8 cellular contexts compared by ENCODE assay signal in the genomic region with DNA sequence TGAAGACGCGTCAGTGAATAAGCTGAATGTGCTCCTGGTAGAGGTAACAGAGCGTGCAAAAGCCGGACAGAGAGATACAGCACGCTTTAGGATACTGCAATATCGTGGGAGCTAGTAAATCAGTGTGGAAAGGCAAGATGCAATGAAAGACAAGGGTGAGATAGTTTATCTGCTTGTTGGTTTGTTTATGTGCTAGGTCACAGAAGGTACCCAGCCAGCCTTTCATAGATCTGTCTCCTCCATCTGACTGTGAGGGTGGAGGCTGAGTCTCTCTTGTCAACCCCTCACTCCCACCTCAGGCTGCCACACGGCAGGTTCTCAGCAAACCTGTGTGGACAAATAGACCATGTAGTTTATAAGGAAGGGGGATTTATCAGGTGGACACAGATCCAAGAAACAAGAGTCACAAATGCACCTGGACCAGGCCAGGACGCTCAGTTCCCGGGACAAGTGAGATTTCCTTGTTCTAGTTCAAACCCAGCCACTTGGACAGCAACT.
A peak's percentile ranks its signal among the peaks of the same experiment; 100 is the strongest.
DNase-seq lines count a peak whose midpoint lies in the region; ATAC-seq and TF ChIP-seq lines count a peak whose summit lies in the region.

No MANE protein-coding gene starts in this region.

- H3K27ac ChIP-seq in C4-2B, result peak overlapping the region; percentile 77
- no peak overlapping the region for H3K27ac ChIP-seq in OCI-LY1 (ENCODE audit: low read depth, low read length, poor library complexity, severe bottlenecking)

- peaks cover 22 to 23% of the 10 kb centered on the region in 2 donors for H3K4me1 Mint-ChIP-seq in effector memory CD8-positive, alpha-beta T cell (ENCODE audit: low read depth in 2 of 2)
- H3K4me1 Mint-ChIP-seq in nephron, result peaks cover 19% of the 10 kb centered on the region

- H3K27me3 ChIP-seq in OCI-LY1 (ENCODE audit: insufficient read depth, low read length), result no peaks in the 10 kb centered on the region

- no peaks in the 10 kb centered on the region for H4K20me1 ChIP-seq in OCI-LY1 (ENCODE audit: insufficient read depth, low read length)

- H3K9ac ChIP-seq in OCI-LY1 (ENCODE audit: low read length), result no peak overlapping the region

- no peaks in the 10 kb centered on the region for H3K9me3 Mint-ChIP-seq in effector memory CD8-positive, alpha-beta T cell
- H3K9me3 Mint-ChIP-seq in nephron, result no peaks in the 10 kb centered on the region

- no peak overlapping the region for H2AFZ ChIP-seq in OCI-LY1 (ENCODE audit: low read length)

- H3K36me3 ChIP-seq in OCI-LY1 (ENCODE audit: insufficient read depth, low read length), result no peaks in the 10 kb centered on the region

- no peaks in the 10 kb centered on the region for H3K9me2 ChIP-seq in OCI-LY1 (ENCODE audit: low read depth, low read length)

- TF ChIP-seq CTCF in C4-2B (conservative IDR thresholded peaks at IDR 0.05) (no peak), OCI-LY1 (IDR thresholded peaks at IDR 0.05; ENCODE audit: low read length) (no peak), nephron (IDR thresholded peaks at IDR 0.05; ENCODE audit: unreplicated experiment in 3 of 3) (no peak)

- H3K4me3 Mint-ChIP-seq in effector memory CD8-positive, alpha-beta T cell, result peak overlapping the region; percentile 82 to 83
- peak overlapping the region; percentile 80 to 90 (median 81) for H3K4me3 Mint-ChIP-seq in nephron

- H3K36me3 Mint-ChIP-seq in effector memory CD8-positive, alpha-beta T cell (ENCODE audit: insufficient read depth), result peaks cover 11% of the 10 kb centered on the region
- H3K36me3 Mint-ChIP-seq in nephron (ENCODE audit: low read depth), result peaks cover 15% of the 10 kb centered on the region

- H3K79me2 ChIP-seq in OCI-LY1 (ENCODE audit: insufficient read depth, low read length), result no peaks in the 10 kb centered on the region

- H3F3A ChIP-seq in OCI-LY1 (ENCODE audit: insufficient read depth, low read length), result no peaks in the 10 kb centered on the region

- no peak for DNase-seq in effector memory CD8-positive, alpha-beta T cell
- DNase-seq in putamen (ENCODE audit: low spot score) (no peak), NCI-H748 treated with DMSO at 0.1 percent for 48 hours (lab: John Stamatoyannopoulos, UW) (no peak), NAMALWA (ENCODE audit: low spot score) (no peak)

- H3K4me2 ChIP-seq in OCI-LY1 (ENCODE audit: low read length), result peak overlapping the region; percentile 99; the same call in 1 of the 2 replicates

- no peaks in the 10 kb centered on the region for H3K9me3 ChIP-seq in OCI-LY1 (ENCODE audit: low read length)

- no peak for ATAC-seq in effector memory CD8-positive, alpha-beta T cell (replicated peaks)
- ATAC-seq in HG03520 (IDR thresholded peaks at IDR 0.05; ENCODE audit: unreplicated experiment), result no peak

- peaks cover 17% of the 10 kb centered on the region for H3K4me1 ChIP-seq in OCI-LY1 (ENCODE audit: insufficient read depth, low read length, severe bottlenecking)

- peak overlapping the region; percentile 74 to 79 for H3K27ac Mint-ChIP-seq in effector memory CD8-positive, alpha-beta T cell
- H3K27ac Mint-ChIP-seq in nephron, result peak overlapping the region; percentile 72 to 92 (median 90)

- H3K27me3 Mint-ChIP-seq in effector memory CD8-positive, alpha-beta T cell, result no peaks in the 10 kb centered on the region
- peaks cover 4% of the 10 kb centered on the region for H3K27me3 Mint-ChIP-seq in nephron (ENCODE audit: low read depth)

- H3K4me3 ChIP-seq in OCI-LY1 (ENCODE audit: low read depth, low read length, poor library complexity, severe bottlenecking), result peak overlapping the region; percentile 86
